16 cellular contexts compared by ENCODE assay signal in genomic region chr6:150755524-150755923, GRCh38.
"Had no signal": no experiment of that assay in that cellular context is flagged by ENCODE, and none has a peak within 500 bp of the region (broad histone marks: within the 10 kb centered on the region; RNA-seq: fewer than 3 reads in every experiment).

No MANE protein-coding gene starts in this region.

- H3K4me3 Mint-ChIP-seq: activated naive CD8-positive, alpha-beta T cell treated with anti-CD3 and anti-CD28 coated beads for 36 hours; naive thymus-derived CD8-positive, alpha-beta T cell; T-helper 1 cell treated with Interleukin-12 subunit alpha and Interleukin-12 subunit beta and Interleukin-4 antibody, amounts not matched to agents 30 μg/mL and 1 μg/mL, for 36 hours had no signal

- H3K36me3 ChIP-seq: neutrophil, ovary, tibial artery had no signal

- H3K27ac ChIP-seq: epithelial cell of prostate, neutrophil, ovary, tibial artery had no signal

- H3K4me3 ChIP-seq: lung, ovary, tibial artery had no signal

- ATAC-seq: naive thymus-derived CD8-positive, alpha-beta T cell had no signal

- H3K4me1 Mint-ChIP-seq: activated naive CD8-positive, alpha-beta T cell treated with anti-CD3 and anti-CD28 coated beads for 36 hours; naive thymus-derived CD8-positive, alpha-beta T cell had no signal

- H3K27me3 Mint-ChIP-seq: activated naive CD8-positive, alpha-beta T cell treated with anti-CD3 and anti-CD28 coated beads for 36 hours; naive thymus-derived CD8-positive, alpha-beta T cell had no signal

- H3K36me3 Mint-ChIP-seq: activated naive CD8-positive, alpha-beta T cell treated with anti-CD3 and anti-CD28 coated beads for 36 hours; naive thymus-derived CD8-positive, alpha-beta T cell had no signal

- H3K9me3 Mint-ChIP-seq: activated naive CD8-positive, alpha-beta T cell treated with anti-CD3 and anti-CD28 coated beads for 36 hours; naive thymus-derived CD8-positive, alpha-beta T cell; T-helper 1 cell treated with Interleukin-12 subunit alpha and Interleukin-12 subunit beta and Interleukin-4 antibody, amounts not matched to agents 30 μg/mL and 1 μg/mL, for 36 hours had no signal

- H3K4me1 ChIP-seq: tibial artery had no signal

- DNase-seq: activated CD4-positive, alpha-beta T cell treated with anti-CD3 and anti-CD28 coated beads for 4 hours; activated CD4-positive, alpha-beta T cell treated with anti-CD3 and anti-CD28 coated beads, Interleukin-2, amount 50 U/mL, for 48 hours; activated CD4-positive, CD25-positive, alpha-beta regulatory T cell; activated CD8-positive, alpha-beta memory T cell treated with anti-CD3 and anti-CD28 coated beads, Interleukin-2, amount 50 U/mL, for 48 hours; activated naive CD4-positive, alpha-beta T cell treated with Interleukin-2 at 50 U/mL for 16 hours; activated naive CD8-positive, alpha-beta T cell treated with anti-CD3 and anti-CD28 coated beads for 36 hours; activated T-cell treated with anti-CD3 and anti-CD28 coated beads, Interleukin-2, amount 50 U/mL, for 48 hours; naive thymus-derived CD8-positive, alpha-beta T cell; stimulated activated CD4-positive, alpha-beta T cell treated with anti-CD3 and anti-CD28 coated beads, Interleukin-4, amount 100 ng/mL, for 1 hour; stimulated activated naive CD4-positive, alpha-beta T cell treated with Interleukin-2 at 50 U/mL for 16 hours; tibial artery had no signal

- H3K9me3 ChIP-seq: neutrophil, ovary, tibial artery had no signal

- H3K27ac Mint-ChIP-seq: activated naive CD8-positive, alpha-beta T cell treated with anti-CD3 and anti-CD28 coated beads for 36 hours; naive thymus-derived CD8-positive, alpha-beta T cell; T-helper 1 cell treated with Interleukin-12 subunit alpha and Interleukin-12 subunit beta and Interleukin-4 antibody, amounts not matched to agents 30 μg/mL and 1 μg/mL, for 36 hours had no signal

- H3K27me3 ChIP-seq: neutrophil, ovary, tibial artery had no signal
